1 cellular context compared by ENCODE assay signal in genomic region chr6:27601668-27602254, GRCh38.
TF ChIP-seq lines count a peak whose summit lies in the region.

No MANE protein-coding gene starts in this region.

TF ChIP-seq in K562, 482 proteins besides CTCF, POLR2A, EP300 and RAD21 (continued from another document and continues in another):
- TF ChIP-seq TBL1XR1 (IDR thresholded peaks at IDR 0.05; ENCODE audit: low read length in 2 of 2) (0 out of 4 replicates have a peak, but pooled peaks of 1 of the 2 experiments have one; percentile 26), IRF9 (tag; IDR thresholded peaks at IDR 0.05) (peak; percentile 94), ZNF282 (CRISPR knock-in tag; IDR thresholded peaks at IDR 0.05) (no peak), ZNF280A (IDR thresholded peaks at IDR 0.05; ENCODE audit: low read depth, partially characterized antibody) (no peak), POLR2G (IDR thresholded peaks at IDR 0.05; ENCODE audit: low read depth, low read length) (peak; percentile 62), XRCC5 (IDR thresholded peaks at IDR 0.05; ENCODE audit: low read depth, low read length) (no peak; the same call in 1 of the 2 replicates), ZKSCAN1 (IDR thresholded peaks at IDR 0.05; ENCODE audit: low read depth, low read length) (no peak), YY1 (IDR thresholded peaks at IDR 0.05; ENCODE audit: borderline replicate concordance in 1 of 3, control insufficient read depth in 1 of 3, extremely low read depth in 1 of 3, insufficient read depth in 3 of 3, insufficient read length in 1 of 3, insufficient replicate concordance in 2 of 3, low read depth in 1 of 3, low read length in 2 of 3) (peak in 2 of 3 experiments; percentile 12 to 24), GATAD2B (IDR thresholded peaks at IDR 0.05; ENCODE audit: borderline replicate concordance) (no peak), ZNF134 (CRISPR knock-in tag; conservative IDR thresholded peaks at IDR 0.05) (no peak), NFRKB (IDR thresholded peaks at IDR 0.05; ENCODE audit: low read depth) (peak; percentile 69; the same call in 1 of the 2 replicates), ZNF77 (CRISPR knock-in tag; IDR thresholded peaks at IDR 0.05) (no peak), NCOA2 (IDR thresholded peaks at IDR 0.05; ENCODE audit: partially characterized antibody in 2 of 2) (no peak), HMGN3 (IDR thresholded peaks at IDR 0.05; ENCODE audit: borderline replicate concordance, extremely low read depth, insufficient read length, low read depth, low read length) (no peak), ZNF197 (CRISPR knock-in tag; IDR thresholded peaks at IDR 0.05; ENCODE audit: low read depth) (no peak), NR2C2 (CRISPR knock-in tag; IDR thresholded peaks at IDR 0.05) (no peak), NR2C2 (tag; IDR thresholded peaks at IDR 0.05) (peak; percentile 62), SMAD1 (IDR thresholded peaks at IDR 0.05; ENCODE audit: low read depth, low read length, partially characterized antibody) (peak; percentile 50), NFYB (IDR thresholded peaks at IDR 0.05; ENCODE audit: extremely low read depth, insufficient read length) (no peak), CBFA2T2 (conservative IDR thresholded peaks at IDR 0.05) (no peak), CEBPG (CRISPR knock-in tag; IDR thresholded peaks at IDR 0.05) (peak; percentile 94), CEBPG (tag; conservative IDR thresholded peaks at IDR 0.05 in 1 of 2, IDR thresholded peaks at IDR 0.05 in 1 of 2) (peak; percentile 99 to 100), NUFIP1 (IDR thresholded peaks at IDR 0.05; ENCODE audit: partially characterized antibody) (no peak), MAFF (IDR thresholded peaks at IDR 0.05; ENCODE audit: low read length) (no peak), ZSCAN29 (IDR thresholded peaks at IDR 0.05) (no peak), ZNF644 (tag; IDR thresholded peaks at IDR 0.05; ENCODE audit: low read depth) (no peak), NELFE (IDR thresholded peaks at IDR 0.05; ENCODE audit: insufficient read depth, insufficient read length) (no peak), HDAC6 (IDR thresholded peaks at IDR 0.05; ENCODE audit: low read depth, low read length) (no peak), ARID1B (IDR thresholded peaks at IDR 0.05) (peak; percentile 6; the same call in 1 of the 2 replicates), SPI1 (IDR thresholded peaks at IDR 0.05; ENCODE audit: borderline replicate concordance, low read depth, low read length) (peak; percentile 45; the same call in 1 of the 2 replicates), SIX5 (IDR thresholded peaks at IDR 0.05; ENCODE audit: borderline replicate concordance in 1 of 2, insufficient read depth in 1 of 2, low read depth in 1 of 2, low read length in 2 of 2) (no peak), ELF2 (CRISPR knock-in tag; IDR thresholded peaks at IDR 0.05) (no peak), PHTF2 (CRISPR knock-in tag; IDR thresholded peaks at IDR 0.05) (no peak), CHD2 (IDR thresholded peaks at IDR 0.05; ENCODE audit: low read depth, low read length) (peak; percentile 73), ETV1 (tag; conservative IDR thresholded peaks at IDR 0.05; ENCODE audit: low read depth) (peak; percentile 80), C11orf30 (IDR thresholded peaks at IDR 0.05; ENCODE audit: low read depth) (no peak), KDM2B (CRISPR knock-in tag; IDR thresholded peaks at IDR 0.05) (0 out of 2 replicates have a peak, but pooled peaks have one; percentile 47), BACH1 (tag; IDR thresholded peaks at IDR 0.05) (no peak; the same call in 1 of the 2 replicates), CEBPB (tag; IDR thresholded peaks at IDR 0.05) (peak; percentile 100), JUND (IDR thresholded peaks at IDR 0.05; ENCODE audit: borderline replicate concordance, low read depth, low read length) (no peak), JUND (tag; IDR thresholded peaks at IDR 0.05; ENCODE audit: borderline replicate concordance, low read depth, low read length) (peak; percentile 59; the same call in 2 of the 3 replicates), SIN3A (IDR thresholded peaks at IDR 0.05; ENCODE audit: borderline replicate concordance in 2 of 2, control insufficient read depth in 1 of 2, low read depth in 2 of 2, low read length in 2 of 2) (0 out of 4 replicates have a peak, but pooled peaks of 1 of the 2 experiments have one; percentile 18), RFX7 (CRISPR knock-in tag; IDR thresholded peaks at IDR 0.05) (no peak), SREBF1 (IDR thresholded peaks at IDR 0.05; ENCODE audit: borderline replicate concordance, low read depth, low read length) (no peak), NFXL1 (CRISPR knock-in tag; IDR thresholded peaks at IDR 0.05) (no peak), EP400 (IDR thresholded peaks at IDR 0.05) (no peak)
- TF ChIP-seq, protein P1, sequence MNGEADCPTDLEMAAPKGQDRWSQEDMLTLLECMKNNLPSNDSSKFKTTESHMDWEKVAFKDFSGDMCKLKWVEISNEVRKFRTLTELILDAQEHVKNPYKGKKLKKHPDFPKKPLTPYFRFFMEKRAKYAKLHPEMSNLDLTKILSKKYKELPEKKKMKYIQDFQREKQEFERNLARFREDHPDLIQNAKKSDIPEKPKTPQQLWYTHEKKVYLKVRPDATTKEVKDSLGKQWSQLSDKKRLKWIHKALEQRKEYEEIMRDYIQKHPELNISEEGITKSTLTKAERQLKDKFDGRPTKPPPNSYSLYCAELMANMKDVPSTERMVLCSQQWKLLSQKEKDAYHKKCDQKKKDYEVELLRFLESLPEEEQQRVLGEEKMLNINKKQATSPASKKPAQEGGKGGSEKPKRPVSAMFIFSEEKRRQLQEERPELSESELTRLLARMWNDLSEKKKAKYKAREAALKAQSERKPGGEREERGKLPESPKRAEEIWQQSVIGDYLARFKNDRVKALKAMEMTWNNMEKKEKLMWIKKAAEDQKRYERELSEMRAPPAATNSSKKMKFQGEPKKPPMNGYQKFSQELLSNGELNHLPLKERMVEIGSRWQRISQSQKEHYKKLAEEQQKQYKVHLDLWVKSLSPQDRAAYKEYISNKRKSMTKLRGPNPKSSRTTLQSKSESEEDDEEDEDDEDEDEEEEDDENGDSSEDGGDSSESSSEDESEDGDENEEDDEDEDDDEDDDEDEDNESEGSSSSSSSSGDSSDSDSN (IDR thresholded peaks at IDR 0.05; ENCODE audit: borderline replicate concordance in 1 of 2, low read depth in 2 of 2, low read length in 2 of 2): peak in 1 of 2 experiments; percentile 73; a peak in 1 of 4 replicates
- TF ChIP-seq, protein P2, sequence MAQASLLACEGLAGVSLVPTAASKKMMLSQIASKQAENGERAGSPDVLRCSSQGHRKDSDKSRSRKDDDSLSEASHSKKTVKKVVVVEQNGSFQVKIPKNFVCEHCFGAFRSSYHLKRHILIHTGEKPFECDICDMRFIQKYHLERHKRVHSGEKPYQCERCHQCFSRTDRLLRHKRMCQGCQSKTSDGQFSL (CRISPR knock-in tag; IDR thresholded peaks at IDR 0.05): no peak
- TF ChIP-seq, protein P2 (tag; IDR thresholded peaks at IDR 0.05): 0 out of 4 replicates have a peak, but pooled peaks of 1 of the 2 experiments have one; percentile 28
- TF ChIP-seq, protein P3, sequence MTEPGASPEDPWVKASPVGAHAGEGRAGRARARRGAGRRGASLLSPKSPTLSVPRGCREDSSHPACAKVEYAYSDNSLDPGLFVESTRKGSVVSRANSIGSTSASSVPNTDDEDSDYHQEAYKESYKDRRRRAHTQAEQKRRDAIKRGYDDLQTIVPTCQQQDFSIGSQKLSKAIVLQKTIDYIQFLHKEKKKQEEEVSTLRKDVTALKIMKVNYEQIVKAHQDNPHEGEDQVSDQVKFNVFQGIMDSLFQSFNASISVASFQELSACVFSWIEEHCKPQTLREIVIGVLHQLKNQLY (CRISPR knock-in tag; conservative IDR thresholded peaks at IDR 0.05): no peak
- TF ChIP-seq, protein P4, sequence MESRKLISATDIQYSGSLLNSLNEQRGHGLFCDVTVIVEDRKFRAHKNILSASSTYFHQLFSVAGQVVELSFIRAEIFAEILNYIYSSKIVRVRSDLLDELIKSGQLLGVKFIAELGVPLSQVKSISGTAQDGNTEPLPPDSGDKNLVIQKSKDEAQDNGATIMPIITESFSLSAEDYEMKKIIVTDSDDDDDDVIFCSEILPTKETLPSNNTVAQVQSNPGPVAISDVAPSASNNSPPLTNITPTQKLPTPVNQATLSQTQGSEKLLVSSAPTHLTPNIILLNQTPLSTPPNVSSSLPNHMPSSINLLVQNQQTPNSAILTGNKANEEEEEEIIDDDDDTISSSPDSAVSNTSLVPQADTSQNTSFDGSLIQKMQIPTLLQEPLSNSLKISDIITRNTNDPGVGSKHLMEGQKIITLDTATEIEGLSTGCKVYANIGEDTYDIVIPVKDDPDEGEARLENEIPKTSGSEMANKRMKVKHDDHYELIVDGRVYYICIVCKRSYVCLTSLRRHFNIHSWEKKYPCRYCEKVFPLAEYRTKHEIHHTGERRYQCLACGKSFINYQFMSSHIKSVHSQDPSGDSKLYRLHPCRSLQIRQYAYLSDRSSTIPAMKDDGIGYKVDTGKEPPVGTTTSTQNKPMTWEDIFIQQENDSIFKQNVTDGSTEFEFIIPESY (CRISPR knock-in tag; IDR thresholded peaks at IDR 0.05): no peak
- TF ChIP-seq, protein P5, sequence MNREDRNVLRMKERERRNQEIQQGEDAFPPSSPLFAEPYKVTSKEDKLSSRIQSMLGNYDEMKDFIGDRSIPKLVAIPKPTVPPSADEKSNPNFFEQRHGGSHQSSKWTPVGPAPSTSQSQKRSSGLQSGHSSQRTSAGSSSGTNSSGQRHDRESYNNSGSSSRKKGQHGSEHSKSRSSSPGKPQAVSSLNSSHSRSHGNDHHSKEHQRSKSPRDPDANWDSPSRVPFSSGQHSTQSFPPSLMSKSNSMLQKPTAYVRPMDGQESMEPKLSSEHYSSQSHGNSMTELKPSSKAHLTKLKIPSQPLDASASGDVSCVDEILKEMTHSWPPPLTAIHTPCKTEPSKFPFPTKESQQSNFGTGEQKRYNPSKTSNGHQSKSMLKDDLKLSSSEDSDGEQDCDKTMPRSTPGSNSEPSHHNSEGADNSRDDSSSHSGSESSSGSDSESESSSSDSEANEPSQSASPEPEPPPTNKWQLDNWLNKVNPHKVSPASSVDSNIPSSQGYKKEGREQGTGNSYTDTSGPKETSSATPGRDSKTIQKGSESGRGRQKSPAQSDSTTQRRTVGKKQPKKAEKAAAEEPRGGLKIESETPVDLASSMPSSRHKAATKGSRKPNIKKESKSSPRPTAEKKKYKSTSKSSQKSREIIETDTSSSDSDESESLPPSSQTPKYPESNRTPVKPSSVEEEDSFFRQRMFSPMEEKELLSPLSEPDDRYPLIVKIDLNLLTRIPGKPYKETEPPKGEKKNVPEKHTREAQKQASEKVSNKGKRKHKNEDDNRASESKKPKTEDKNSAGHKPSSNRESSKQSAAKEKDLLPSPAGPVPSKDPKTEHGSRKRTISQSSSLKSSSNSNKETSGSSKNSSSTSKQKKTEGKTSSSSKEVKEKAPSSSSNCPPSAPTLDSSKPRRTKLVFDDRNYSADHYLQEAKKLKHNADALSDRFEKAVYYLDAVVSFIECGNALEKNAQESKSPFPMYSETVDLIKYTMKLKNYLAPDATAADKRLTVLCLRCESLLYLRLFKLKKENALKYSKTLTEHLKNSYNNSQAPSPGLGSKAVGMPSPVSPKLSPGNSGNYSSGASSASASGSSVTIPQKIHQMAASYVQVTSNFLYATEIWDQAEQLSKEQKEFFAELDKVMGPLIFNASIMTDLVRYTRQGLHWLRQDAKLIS (CRISPR knock-in tag; IDR thresholded peaks at IDR 0.05): peak; percentile 49; the same call in 1 of the 2 replicates
- TF ChIP-seq, protein P6, sequence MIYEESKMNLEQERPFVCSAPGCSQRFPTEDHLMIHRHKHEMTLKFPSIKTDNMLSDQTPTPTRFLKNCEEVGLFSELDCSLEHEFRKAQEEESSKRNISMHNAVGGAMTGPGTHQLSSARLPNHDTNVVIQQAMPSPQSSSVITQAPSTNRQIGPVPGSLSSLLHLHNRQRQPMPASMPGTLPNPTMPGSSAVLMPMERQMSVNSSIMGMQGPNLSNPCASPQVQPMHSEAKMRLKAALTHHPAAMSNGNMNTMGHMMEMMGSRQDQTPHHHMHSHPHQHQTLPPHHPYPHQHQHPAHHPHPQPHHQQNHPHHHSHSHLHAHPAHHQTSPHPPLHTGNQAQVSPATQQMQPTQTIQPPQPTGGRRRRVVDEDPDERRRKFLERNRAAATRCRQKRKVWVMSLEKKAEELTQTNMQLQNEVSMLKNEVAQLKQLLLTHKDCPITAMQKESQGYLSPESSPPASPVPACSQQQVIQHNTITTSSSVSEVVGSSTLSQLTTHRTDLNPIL (CRISPR knock-in tag; IDR thresholded peaks at IDR 0.05): no peak
- TF ChIP-seq, protein P7, sequence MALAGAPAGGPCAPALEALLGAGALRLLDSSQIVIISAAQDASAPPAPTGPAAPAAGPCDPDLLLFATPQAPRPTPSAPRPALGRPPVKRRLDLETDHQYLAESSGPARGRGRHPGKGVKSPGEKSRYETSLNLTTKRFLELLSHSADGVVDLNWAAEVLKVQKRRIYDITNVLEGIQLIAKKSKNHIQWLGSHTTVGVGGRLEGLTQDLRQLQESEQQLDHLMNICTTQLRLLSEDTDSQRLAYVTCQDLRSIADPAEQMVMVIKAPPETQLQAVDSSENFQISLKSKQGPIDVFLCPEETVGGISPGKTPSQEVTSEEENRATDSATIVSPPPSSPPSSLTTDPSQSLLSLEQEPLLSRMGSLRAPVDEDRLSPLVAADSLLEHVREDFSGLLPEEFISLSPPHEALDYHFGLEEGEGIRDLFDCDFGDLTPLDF (CRISPR knock-in tag; IDR thresholded peaks at IDR 0.05): no peak
